In genomic region chr1:32813941-32814739, GRCh38 we compare ENCODE assay signal across 10 cellular contexts. TPM values are rescaled to one million over a fixed set of nuclear protein-coding genes. Genes with fewer than 3 reads are reported as not detected.
DNase-seq lines count a peak whose midpoint lies in the region; ATAC-seq and TF ChIP-seq lines count a peak whose summit lies in the region.
"Had no signal": no experiment of that assay in that cellular context is flagged by ENCODE, and none has a peak within 500 bp of the region (broad histone marks: within the 10 kb centered on the region; RNA-seq: fewer than 3 reads in every experiment).

No MANE protein-coding gene starts in this region.

- H3K9me3 Mint-ChIP-seq in naive thymus-derived CD8-positive, alpha-beta T cell, result no peaks in the 10 kb centered on the region

- intact Hi-C loops in esophagus squamous epithelium (cut with DNase I), result no loop called here

- in situ Hi-C loops in brain microvascular endothelial cell (cut with HindIII; ENCODE audit: low pct_ligation_motif_present, low sequenced_read_pairs), result no loop called here

- POLR2A ChIA-PET in naive thymus-derived CD8-positive, alpha-beta T cell (lab: Charles Lee), result interaction anchor here (0.6 kb wide), 1 partner anchor 557 kb away, joined by 3 read pairs; no protein-coding TSS in a partner anchor

- H3K27me3 Mint-ChIP-seq in naive thymus-derived CD8-positive, alpha-beta T cell, result no peaks in the 10 kb centered on the region

- H3K27ac ChIP-seq in brain microvascular endothelial cell, result peak overlapping the region; percentile 29
- no peak overlapping the region for H3K27ac ChIP-seq in esophagus squamous epithelium
- H3K27ac ChIP-seq: heart right ventricle had no signal

- H3K36me3 ChIP-seq in MG63, result peaks cover 68% of the 10 kb centered on the region
- peaks cover 20% of the 10 kb centered on the region for H3K36me3 ChIP-seq in brain microvascular endothelial cell (replicated peaks)
- peaks cover 0 to 30% (median 6%) of the 10 kb centered on the region in 3 donors for H3K36me3 ChIP-seq in esophagus squamous epithelium

- H3K27me3 ChIP-seq in MG63 (no peaks in the 10 kb centered on the region), brain microvascular endothelial cell (replicated peaks) (no peaks in the 10 kb centered on the region), esophagus squamous epithelium (no peaks in the 10 kb centered on the region)
- H3K27me3 ChIP-seq: heart right ventricle had no signal

- H3K4me1 ChIP-seq in esophagus squamous epithelium, result peaks cover 8 to 41% (median 28%) of the 10 kb centered on the region in 3 donors

- H3K4me3 ChIP-seq in MG63 (peak overlapping the region; percentile 89), brain microvascular endothelial cell (ENCODE audit: low read depth, low read length) (no peak overlapping the region), esophagus squamous epithelium (no peak overlapping the region)

- ATAC-seq in naive thymus-derived CD8-positive, alpha-beta T cell, result no peak
- ATAC-seq in left lobe of liver, result no peak
- ATAC-seq: heart right ventricle had no signal

- peaks cover 0 to 39% (median 9%) of the 10 kb centered on the region in 3 donors for H3K36me3 Mint-ChIP-seq in naive thymus-derived CD8-positive, alpha-beta T cell

- H3K9me3 ChIP-seq in MG63, result no peaks in the 10 kb centered on the region
- no peaks in the 10 kb centered on the region for H3K9me3 ChIP-seq in esophagus squamous epithelium
- H3K9me3 ChIP-seq: heart right ventricle had no signal

- H3K4me1 Mint-ChIP-seq in naive thymus-derived CD8-positive, alpha-beta T cell, result peaks cover 34 to 69% (median 62%) of the 10 kb centered on the region in 4 donors

- no peak for TF ChIP-seq POLR2A in esophagus squamous epithelium (IDR thresholded peaks at IDR 0.05)

- H3K27ac Mint-ChIP-seq in naive thymus-derived CD8-positive, alpha-beta T cell, result peak overlapping the region in 8 of 10 donors; percentile 0 to 33 (median 8)

- H3K4me3 Mint-ChIP-seq in naive thymus-derived CD8-positive, alpha-beta T cell, result peak overlapping the region in 9 of 10 donors; percentile 3 to 97 (median 61)

- TF ChIP-seq CTCF in brain microvascular endothelial cell (IDR thresholded peaks at IDR 0.05; ENCODE audit: low read depth, low read length, missing control alignments) (peak; percentile 4), GM20000 (IDR thresholded peaks at IDR 0.05; ENCODE audit: extremely low read depth, missing control alignments) (no peak), esophagus squamous epithelium (IDR thresholded peaks at IDR 0.05) (no peak)

- DNase-seq in EH (ENCODE audit: low read depth), result peak; percentile 57
- peak; percentile 52 for DNase-seq in MG63
- DNase-seq in brain microvascular endothelial cell, result peak; percentile 56
- DNase-seq in naive thymus-derived CD8-positive, alpha-beta T cell, result no peak
- DNase-seq in GM20000 (ENCODE audit: low spot score), result no peak
- no peak for DNase-seq in left lobe of liver (ENCODE audit: low spot score)
- no peak for DNase-seq in NCI-H1092 (lab: John Stamatoyannopoulos, UW)
- DNase-seq in esophagus squamous epithelium (lab: John Stamatoyannopoulos, UW), result no peak
- DNase-seq: heart right ventricle, NCI-H2171 treated with DMSO at 0.1 percent for 48 hours had no signal

- WGBS in esophagus squamous epithelium, 2 donors, result 71 to 73% methylated on average over 11 of the region's 11 CpGs

RNA-seq across cellular contexts. Expression of gene YARS1, which starts 3.0 kb away (rescaled TPM):
- total RNA-seq in MG63 (2014; rRNA removed; shearing (Covaris generic); ENCODE audit: low replicate concordance), result 95.0 and 160 TPM in 2 replicates
- 100 to 1,000 TPM; 181 to 184 TPM for total RNA-seq in naive thymus-derived CD8-positive, alpha-beta T cell
- 10 to 100 TPM; 45.0 to 60.2 (median 45.1) TPM for polyA plus RNA-seq in naive thymus-derived CD8-positive, alpha-beta T cell
- 38.4 TPM for total RNA-seq in left lobe of liver
- total RNA-seq in esophagus squamous epithelium, result 10 to 100 TPM; 46.7 to 92.0 (median 62.3) TPM

RNA-seq across cellular contexts. Expression of gene S100PBP, which starts 3.3 kb away (rescaled TPM):
- total RNA-seq in MG63 (2014; rRNA removed; shearing (Covaris generic); ENCODE audit: low replicate concordance), result 28.5 and 38.5 TPM in 2 replicates
- 10 to 100 TPM; 47.7 to 50.5 TPM for total RNA-seq in naive thymus-derived CD8-positive, alpha-beta T cell
- polyA plus RNA-seq in naive thymus-derived CD8-positive, alpha-beta T cell, result 1 to 10 TPM; 5.0 to 9.6 (median 6.4) TPM
- 10.3 TPM for total RNA-seq in left lobe of liver
- 10 to 100 TPM in 2 of 4 donors, 1 to 10 TPM in 2; 6.5 to 20.0 (median 11.9) TPM for total RNA-seq in esophagus squamous epithelium

RNA-seq across cellular contexts. Expression of gene FNDC5, which starts 56.6 kb away (rescaled TPM):
- total RNA-seq in MG63 (2014; rRNA removed; shearing (Covaris generic); ENCODE audit: low replicate concordance), result 0.23 TPM in 1 of 2 replicates, not detected in the other
- total RNA-seq in naive thymus-derived CD8-positive, alpha-beta T cell, result not detected
- polyA plus RNA-seq in naive thymus-derived CD8-positive, alpha-beta T cell, result not detected
- total RNA-seq in left lobe of liver (5.4 TPM), esophagus squamous epithelium (under 1 TPM in 2 of 4 donors, not detected in 2; 0.44 to 0.76 TPM)

Comparison
In these comparisons a context has a peak if more than half of its experiments do, and no peak if none do; other contexts are left out.
1. DNase-seq: peak in EH (single experiment), MG63 (single experiment) and brain microvascular endothelial cell (single experiment); none in naive thymus-derived CD8-positive, alpha-beta T cell (0 of 10), GM20000 (single experiment), left lobe of liver (single experiment), NCI-H1092 (single experiment) and esophagus squamous epithelium (single experiment).